15 cellular contexts compared by ENCODE assay signal in genomic region chr14:39099748-39100147, GRCh38. TPM values are rescaled to one million over a fixed set of nuclear protein-coding genes. Genes with fewer than 3 reads are reported as not detected.
A peak's percentile ranks its signal among the peaks of the same experiment; 100 is the strongest.
DNase-seq lines count a peak whose midpoint lies in the region; ATAC-seq and TF ChIP-seq lines count a peak whose summit lies in the region.
"Had no signal": no experiment of that assay in that cellular context is flagged by ENCODE, and none has a peak within 500 bp of the region (broad histone marks: within the 10 kb centered on the region; RNA-seq: fewer than 3 reads in every experiment).

No MANE protein-coding gene starts in this region.

- TF ChIP-seq CTCF in uterus (IDR thresholded peaks at IDR 0.05) = no peak
- no peak for TF ChIP-seq CTCF in prostate gland (IDR thresholded peaks at IDR 0.05)

- H3K4me1 ChIP-seq in urinary bladder (ENCODE audit: insufficient read depth) (no peaks in the 10 kb centered on the region), uterus (peaks cover 0 to 8% of the 10 kb centered on the region in 2 donors), prostate gland (replicated peaks) (no peaks in the 10 kb centered on the region)

- CTCF ChIA-PET in activated naive CD4-positive, alpha-beta T cell treated with anti-CD3 and anti-CD28 coated beads, Interleukin-2, amount 10 ng/mL, durations not matched to agents 7 days and 5 days (lab: Charles Lee) = interaction anchor here (1.0 kb wide), 1 partner anchor 14 kb away, joined by 3 read pairs; the partner anchor contains the start of gene GEMIN2

- ATAC-seq in T-helper 17 cell (no peak), memory B cell (ENCODE audit: low read depth) (no peak)
- ATAC-seq: activated CD4-positive, alpha-beta T cell treated with anti-CD3 and anti-CD28 coated beads for 36 hours had no signal

- no peak for TF ChIP-seq POLR2A in uterus (IDR thresholded peaks at IDR 0.05)
- TF ChIP-seq POLR2A in prostate gland (IDR thresholded peaks at IDR 0.05) = no peak

- H3K36me3 ChIP-seq in urinary bladder (ENCODE audit: insufficient read depth) (peaks cover 3% of the 10 kb centered on the region), uterus (no peaks in the 10 kb centered on the region), prostate gland (no peaks in the 10 kb centered on the region)

- H3K4me3 ChIP-seq in urinary bladder (ENCODE audit: low read depth, low read length) (no peak overlapping the region), uterus (no peak overlapping the region), prostate gland (no peak overlapping the region)
- H3K4me3 ChIP-seq: upper lobe of left lung had no signal

- H3K4me1 Mint-ChIP-seq in activated naive CD4-positive, alpha-beta T cell treated with anti-CD3 and anti-CD28 coated beads, Interleukin-2, amount 50 U/mL, for 24 hours = peaks cover 55% of the 10 kb centered on the region
- peaks cover 60% of the 10 kb centered on the region for H3K4me1 Mint-ChIP-seq in activated naive CD4-positive, alpha-beta T cell treated with anti-CD3 and anti-CD28 coated beads, Interleukin-2, amount 10 ng/mL, durations not matched to agents 7 days and 5 days
- H3K4me1 Mint-ChIP-seq in T-helper 17 cell (peaks cover 39% of the 10 kb centered on the region), memory B cell (peaks cover 29% of the 10 kb centered on the region)

- H3K27me3 ChIP-seq in uterus (no peaks in the 10 kb centered on the region), prostate gland (replicated peaks; ENCODE audit: insufficient read depth) (no peaks in the 10 kb centered on the region)
- H3K27me3 ChIP-seq: neutrophil, upper lobe of left lung had no signal

- H3K27me3 Mint-ChIP-seq in activated naive CD4-positive, alpha-beta T cell treated with anti-CD3 and anti-CD28 coated beads, Interleukin-2, amount 50 U/mL, for 24 hours = no peaks in the 10 kb centered on the region
- H3K27me3 Mint-ChIP-seq in activated naive CD4-positive, alpha-beta T cell treated with anti-CD3 and anti-CD28 coated beads, Interleukin-2, amount 10 ng/mL, durations not matched to agents 7 days and 5 days = no peaks in the 10 kb centered on the region
- H3K27me3 Mint-ChIP-seq in T-helper 17 cell = no peaks in the 10 kb centered on the region
- no peaks in the 10 kb centered on the region for H3K27me3 Mint-ChIP-seq in memory B cell
- H3K27me3 Mint-ChIP-seq: activated CD4-positive, alpha-beta T cell treated with anti-CD3 and anti-CD28 coated beads for 36 hours had no signal

- DNase-seq in activated naive CD4-positive, alpha-beta T cell treated with anti-CD3 and anti-CD28 coated beads, Interleukin-2, amount 10 ng/mL, durations not matched to agents 7 days and 5 days = no peak
- no peak for DNase-seq in T-helper 17 cell
- no peak for DNase-seq in memory B cell (ENCODE audit: low spot score in 2 of 2)
- no peak for DNase-seq in uterus
- no peak for DNase-seq in prostate gland (ENCODE audit: low spot score)
- DNase-seq in NCI-H1436 treated with DMSO at 0.1 percent for 48 hours (lab: John Stamatoyannopoulos, UW) = no peak
- DNase-seq: activated CD4-positive, alpha-beta T cell treated with anti-CD3 and anti-CD28 coated beads for 36 hours; amygdala; NCI-H1417 treated with DMSO at 0.1 percent for 48 hours; SIG-M5 had no signal

- no peaks in the 10 kb centered on the region for H3K9me3 ChIP-seq in T-helper 17 cell (ENCODE audit: control insufficient read depth, low read length, poor library complexity, severe bottlenecking)
- no peaks in the 10 kb centered on the region for H3K9me3 ChIP-seq in uterus
- no peaks in the 10 kb centered on the region for H3K9me3 ChIP-seq in prostate gland
- H3K9me3 ChIP-seq: neutrophil, upper lobe of left lung had no signal

- peak overlapping the region; percentile 68 for H3K27ac Mint-ChIP-seq in activated naive CD4-positive, alpha-beta T cell treated with anti-CD3 and anti-CD28 coated beads, Interleukin-2, amount 50 U/mL, for 24 hours
- no peak overlapping the region for H3K27ac Mint-ChIP-seq in activated naive CD4-positive, alpha-beta T cell treated with anti-CD3 and anti-CD28 coated beads, Interleukin-2, amount 10 ng/mL, durations not matched to agents 7 days and 5 days
- H3K27ac Mint-ChIP-seq in T-helper 17 cell = peak overlapping the region; percentile 79
- peak overlapping the region; percentile 28 for H3K27ac Mint-ChIP-seq in memory B cell
- H3K27ac Mint-ChIP-seq: activated CD4-positive, alpha-beta T cell treated with anti-CD3 and anti-CD28 coated beads for 36 hours had no signal

- peak overlapping the region; percentile 3 for H3K4me3 Mint-ChIP-seq in activated naive CD4-positive, alpha-beta T cell treated with anti-CD3 and anti-CD28 coated beads, Interleukin-2, amount 50 U/mL, for 24 hours
- no peak overlapping the region for H3K4me3 Mint-ChIP-seq in activated naive CD4-positive, alpha-beta T cell treated with anti-CD3 and anti-CD28 coated beads, Interleukin-2, amount 10 ng/mL, durations not matched to agents 7 days and 5 days
- peak overlapping the region; percentile 5 for H3K4me3 Mint-ChIP-seq in T-helper 17 cell
- H3K4me3 Mint-ChIP-seq in memory B cell = no peak overlapping the region
- H3K4me3 Mint-ChIP-seq: activated CD4-positive, alpha-beta T cell treated with anti-CD3 and anti-CD28 coated beads for 36 hours had no signal

- no peaks in the 10 kb centered on the region for H3K9me3 Mint-ChIP-seq in activated naive CD4-positive, alpha-beta T cell treated with anti-CD3 and anti-CD28 coated beads, Interleukin-2, amount 50 U/mL, for 24 hours
- no peaks in the 10 kb centered on the region for H3K9me3 Mint-ChIP-seq in activated naive CD4-positive, alpha-beta T cell treated with anti-CD3 and anti-CD28 coated beads, Interleukin-2, amount 10 ng/mL, durations not matched to agents 7 days and 5 days
- H3K9me3 Mint-ChIP-seq in memory B cell = no peaks in the 10 kb centered on the region

- peaks cover 6% of the 10 kb centered on the region for H3K36me3 Mint-ChIP-seq in activated naive CD4-positive, alpha-beta T cell treated with anti-CD3 and anti-CD28 coated beads, Interleukin-2, amount 50 U/mL, for 24 hours
- peaks cover 27% of the 10 kb centered on the region for H3K36me3 Mint-ChIP-seq in activated naive CD4-positive, alpha-beta T cell treated with anti-CD3 and anti-CD28 coated beads, Interleukin-2, amount 10 ng/mL, durations not matched to agents 7 days and 5 days
- H3K36me3 Mint-ChIP-seq in T-helper 17 cell (ENCODE audit: low read depth) = peaks cover 5% of the 10 kb centered on the region
- peaks cover 6% of the 10 kb centered on the region for H3K36me3 Mint-ChIP-seq in memory B cell

- H3K27ac ChIP-seq in urinary bladder (ENCODE audit: low read depth) = peak overlapping the region; percentile 10
- H3K27ac ChIP-seq in uterus = no peak overlapping the region
- no peak overlapping the region for H3K27ac ChIP-seq in prostate gland
- H3K27ac ChIP-seq: KMS-11, neutrophil, upper lobe of left lung had no signal

- intact Hi-C loops in uterus (cut with DNase I; ENCODE audit: low total_unique reads) = loop anchor here (10.0 kb wide), 1 partner anchor 335 kb away; the partner anchor contains the start of gene FBXO33
- intact Hi-C loops in prostate gland (cut with DNase I) = loop anchor here (5.0 kb wide), 3 partner anchors 73 to 333 kb away; partner anchors contain the start of genes FBXO33 and TRAPPC6B

RNA-seq across cellular contexts. Expression of gene SEC23A, which starts 3.3 kb away (rescaled TPM):
- 10 to 100 TPM; 59.8 to 66.5 TPM for total RNA-seq in T-helper 17 cell
- 318 TPM for total RNA-seq in urinary bladder
- polyA plus RNA-seq in urinary bladder = 67.2 TPM
- total RNA-seq in uterus = 100 to 1,000 TPM; 133 to 322 (median 231) TPM
- 100 to 1,000 TPM in 1 of 2 donors, 10 to 100 TPM in 1; 54.7 to 102 TPM for total RNA-seq in prostate gland

RNA-seq across cellular contexts. Expression of gene GEMIN2, which starts 14.4 kb away (rescaled TPM):
- total RNA-seq in T-helper 17 cell (10 to 100 TPM; 12.6 to 14.7 TPM), urinary bladder (33.5 TPM), uterus (10 to 100 TPM; 11.3 to 53.2 (median 28.2) TPM), prostate gland (10 to 100 TPM; 13.2 to 22.3 TPM)
- polyA plus RNA-seq in urinary bladder = 8.6 TPM

Comparison
In these comparisons a context has a peak if more than half of its experiments do, and no peak if none do; other contexts are left out.
1. H3K4me3 Mint-ChIP-seq: peak in activated naive CD4-positive, alpha-beta T cell treated with anti-CD3 and anti-CD28 coated beads, Interleukin-2, amount 50 U/mL, for 24 hours (single experiment) and T-helper 17 cell (single experiment); none in activated naive CD4-positive, alpha-beta T cell treated with anti-CD3 and anti-CD28 coated beads, Interleukin-2, amount 10 ng/mL, durations not matched to agents 7 days and 5 days (single experiment) and memory B cell (single experiment).